Comparison of ENCODE assay signal across 28 cellular contexts in genomic region chr19:53789708-53790678, GRCh38. TPM values are rescaled to one million over a fixed set of nuclear protein-coding genes. Genes with fewer than 3 reads are reported as not detected.
"Had no signal": no experiment of that assay in that cellular context is flagged by ENCODE, and none has a peak within 500 bp of the region (broad histone marks: within the 10 kb centered on the region; RNA-seq: fewer than 3 reads in every experiment).

No MANE protein-coding gene starts in this region.

- H3K27me3 Mint-ChIP-seq: type B pancreatic cell had no signal

- H3K4me3 Mint-ChIP-seq: naive thymus-derived CD4-positive, alpha-beta T cell; nephron; neural progenitor cell; stimulated activated effector memory CD8-positive, alpha-beta T cell treated with anti-CD3 and anti-CD28 coated beads, Interleukin-12 subunit alpha, Interleukin-12 subunit beta, amount 100 ng/mL, for 72 hours; type B pancreatic cell had no signal

- H3K9ac ChIP-seq: neural progenitor cell had no signal

- ATAC-seq: esophagus mucosa; gastrocnemius medialis; left cardiac atrium; left lung; naive thymus-derived CD4-positive, alpha-beta T cell; stimulated activated effector memory CD8-positive, alpha-beta T cell treated with anti-CD3 and anti-CD28 coated beads, Interleukin-12 subunit alpha, Interleukin-12 subunit beta, amount 100 ng/mL, for 72 hours had no signal

- H3K9me3 Mint-ChIP-seq: nephron; neural progenitor cell; stimulated activated effector memory CD8-positive, alpha-beta T cell treated with anti-CD3 and anti-CD28 coated beads, Interleukin-12 subunit alpha, Interleukin-12 subunit beta, amount 100 ng/mL, for 72 hours; type B pancreatic cell had no signal

- H3K4me3 ChIP-seq: dorsolateral prefrontal cortex, gastrocnemius medialis, left lung, neural progenitor cell, prostate gland, right atrium auricular region, sigmoid colon, stomach, thyroid gland had no signal

- H3K4me1 Mint-ChIP-seq: nephron; stimulated activated effector memory CD8-positive, alpha-beta T cell treated with anti-CD3 and anti-CD28 coated beads, Interleukin-12 subunit alpha, Interleukin-12 subunit beta, amount 100 ng/mL, for 72 hours had no signal

- H3K4me2 ChIP-seq: neural progenitor cell had no signal

- H3K27me3 ChIP-seq: gastrocnemius medialis, neural progenitor cell, right atrium auricular region, thyroid gland had no signal

- H3K27ac Mint-ChIP-seq: naive thymus-derived CD4-positive, alpha-beta T cell; nephron; neural progenitor cell; stimulated activated effector memory CD8-positive, alpha-beta T cell treated with anti-CD3 and anti-CD28 coated beads, Interleukin-12 subunit alpha, Interleukin-12 subunit beta, amount 100 ng/mL, for 72 hours; type B pancreatic cell had no signal

- FAIRE-seq: colon, kidney had no signal

- H3K36me3 ChIP-seq: gastrocnemius medialis, neural progenitor cell, prostate gland, right atrium auricular region, sigmoid colon, stomach, thyroid gland had no signal

- DNase-seq: dorsolateral prefrontal cortex; effector CD4-positive, alpha-beta T cell; foreskin fibroblast; gastrocnemius medialis; head of caudate nucleus; kidney; left cardiac atrium; left lung; mesenchymal stem cell; midbrain; naive thymus-derived CD4-positive, alpha-beta T cell; nucleus accumbens; sigmoid colon; stimulated activated CD4-positive, alpha-beta T cell treated with anti-CD3 and anti-CD28 coated beads, Interleukin-2, amount 100 ng/mL, for 24 hours; stimulated activated CD4-positive, alpha-beta T cell treated with anti-CD3 and anti-CD28 coated beads, Interleukin-4, amount 100 ng/mL, for 24 hours; stimulated activated naive CD4-positive, alpha-beta T cell treated with Interleukin-2 at 50 U/mL for 16 hours; stomach; thyroid gland had no signal

- H3K36me3 Mint-ChIP-seq: naive thymus-derived CD4-positive, alpha-beta T cell; neural progenitor cell; stimulated activated effector memory CD8-positive, alpha-beta T cell treated with anti-CD3 and anti-CD28 coated beads, Interleukin-12 subunit alpha, Interleukin-12 subunit beta, amount 100 ng/mL, for 72 hours; type B pancreatic cell had no signal

- H2AFZ ChIP-seq: neural progenitor cell had no signal

- H3K4me1 ChIP-seq: gastrocnemius medialis, left lung, neural progenitor cell, prostate gland, right atrium auricular region, sigmoid colon, stomach, thyroid gland had no signal

- H3K9me3 ChIP-seq: gastrocnemius medialis, left lung, prostate gland, right atrium auricular region, sigmoid colon, stomach, thyroid gland had no signal

- H3K27ac ChIP-seq: dorsolateral prefrontal cortex, epithelial cell of prostate, gastrocnemius medialis, left lung, neural progenitor cell, prostate gland, right atrium auricular region, sigmoid colon, stomach, thyroid gland had no signal

RNA-seq across cellular contexts. Expression of gene NLRP12, which starts 34.1 kb away (rescaled TPM):
- total RNA-seq: osteocyte had no signal
- polyA plus RNA-seq: naive thymus-derived CD4-positive, alpha-beta T cell had no signal
